ENCODE assay signal across 30 cellular contexts in genomic region chr13:83794627-83795026, GRCh38.
"Had no signal": no experiment of that assay in that cellular context is flagged by ENCODE, and none has a peak within 500 bp of the region (broad histone marks: within the 10 kb centered on the region; RNA-seq: fewer than 3 reads in every experiment).

No MANE protein-coding gene starts in this region.

- H3K4me3 ChIP-seq: neural progenitor cell, ovary, psoas muscle, skin epidermis, smooth muscle cell, spleen, stomach, thoracic aorta, thyroid gland, tibial nerve, upper lobe of left lung, vagina had no signal

- H3K27me3 ChIP-seq: neural progenitor cell, ovary, spleen, stomach, thyroid gland, tibial nerve, upper lobe of left lung, vagina had no signal

- H3K4me2 ChIP-seq: neural progenitor cell, smooth muscle cell had no signal

- H3K4me3 Mint-ChIP-seq: naive B cell; naive thymus-derived CD8-positive, alpha-beta T cell; natural killer cell treated with Interleukin-12 subunit alpha and Interleukin-12 subunit beta and Interleukin-15 and Interleukin-18, amount 100 ng/mL, for 72 hours; nephron progenitor cell; neural progenitor cell; stimulated activated memory B cell treated with anti-CD40 and anti-IgM and Interleukin-4, amounts not matched to agents 10 μg/mL and 1 μg/mL and 100 μg/mL, for 72 hours; stimulated activated naive CD8-positive, alpha-beta T cell treated with anti-CD3 and anti-CD28 coated beads, Interleukin-15, Interleukin-2, amounts not matched to agents 100 ng/mL and 50 ng/mL, for 24 hours had no signal

- H2AFZ ChIP-seq: neural progenitor cell, parathyroid adenoma had no signal

- H3K4me1 Mint-ChIP-seq: naive B cell; naive thymus-derived CD8-positive, alpha-beta T cell; nephron progenitor cell; neural progenitor cell; stimulated activated memory B cell treated with anti-CD40 and anti-IgM and Interleukin-4, amounts not matched to agents 10 μg/mL and 1 μg/mL and 100 μg/mL, for 72 hours had no signal

- H3K9ac ChIP-seq: neural progenitor cell, parathyroid adenoma had no signal

- H3K79me2 ChIP-seq: parathyroid adenoma had no signal

- DNase-seq: naive B cell; naive thymus-derived CD8-positive, alpha-beta T cell; nephron progenitor cell; occipital lobe; ovary; posterior cingulate gyrus; psoas muscle; right cardiac atrium; spleen; stimulated activated CD4-positive, alpha-beta T cell treated with anti-CD3 and anti-CD28 coated beads, Interleukin-12 subunit alpha, Interleukin-12 subunit beta, amount 100 ng/mL, for 4 hours; stimulated activated CD4-positive, alpha-beta T cell treated with anti-CD3 and anti-CD28 coated beads, Interleukin-1b, Interleukin-23, amount 100 ng/mL, for 48 hours; stimulated activated CD4-positive, alpha-beta T cell treated with anti-CD3 and anti-CD28 coated beads, Interleukin-4, amount 100 ng/mL, for 1 hour; stimulated activated CD4-positive, alpha-beta T cell treated with anti-CD3 and anti-CD28 coated beads, Interleukin-4, amount 100 ng/mL, for 4 hours; stimulated activated CD8-positive, alpha-beta memory T cell treated with anti-CD3 and anti-CD28 coated beads, Interleukin-4, amount 100 ng/mL, for 48 hours; stimulated activated naive CD4-positive, alpha-beta T cell treated with Interleukin-2 at 50 U/mL for 16 hours; stomach; thyroid gland; trophoblast cell; upper lobe of left lung had no signal

- H3K4me1 ChIP-seq: neural progenitor cell, parathyroid adenoma, psoas muscle, spleen, stomach, thyroid gland, tibial nerve, upper lobe of left lung, vagina had no signal

- H3K9me3 Mint-ChIP-seq: naive thymus-derived CD8-positive, alpha-beta T cell; natural killer cell treated with Interleukin-12 subunit alpha and Interleukin-12 subunit beta and Interleukin-15 and Interleukin-18, amount 100 ng/mL, for 72 hours; nephron progenitor cell; neural progenitor cell; stimulated activated memory B cell treated with anti-CD40 and anti-IgM and Interleukin-4, amounts not matched to agents 10 μg/mL and 1 μg/mL and 100 μg/mL, for 72 hours; stimulated activated naive CD8-positive, alpha-beta T cell treated with anti-CD3 and anti-CD28 coated beads, Interleukin-15, Interleukin-2, amounts not matched to agents 100 ng/mL and 50 ng/mL, for 24 hours had no signal

- H3K9me3 ChIP-seq: ovary, psoas muscle, stomach, thoracic aorta, thyroid gland, upper lobe of left lung, vagina had no signal

- H3K36me3 ChIP-seq: neural progenitor cell, ovary, spleen, stomach, thoracic aorta, thyroid gland, tibial nerve, upper lobe of left lung, vagina had no signal

- H3K27ac ChIP-seq: neural progenitor cell, ovary, parathyroid adenoma, psoas muscle, skin epidermis, spleen, stomach, thoracic aorta, thyroid gland, tibial nerve, upper lobe of left lung, vagina had no signal

- H3K36me3 Mint-ChIP-seq: naive B cell; naive thymus-derived CD8-positive, alpha-beta T cell; natural killer cell treated with Interleukin-12 subunit alpha and Interleukin-12 subunit beta and Interleukin-15 and Interleukin-18, amount 100 ng/mL, for 72 hours; neural progenitor cell; stimulated activated memory B cell treated with anti-CD40 and anti-IgM and Interleukin-4, amounts not matched to agents 10 μg/mL and 1 μg/mL and 100 μg/mL, for 72 hours had no signal

- H3K27me3 Mint-ChIP-seq: naive B cell; naive thymus-derived CD8-positive, alpha-beta T cell; natural killer cell treated with Interleukin-12 subunit alpha and Interleukin-12 subunit beta and Interleukin-15 and Interleukin-18, amount 100 ng/mL, for 72 hours; progenitor cell of endocrine pancreas; stimulated activated memory B cell treated with anti-CD40 and anti-IgM and Interleukin-4, amounts not matched to agents 10 μg/mL and 1 μg/mL and 100 μg/mL, for 72 hours; stimulated activated naive CD8-positive, alpha-beta T cell treated with anti-CD3 and anti-CD28 coated beads, Interleukin-15, Interleukin-2, amounts not matched to agents 100 ng/mL and 50 ng/mL, for 24 hours had no signal

- H3K27ac Mint-ChIP-seq: naive B cell; naive thymus-derived CD8-positive, alpha-beta T cell; natural killer cell treated with Interleukin-12 subunit alpha and Interleukin-12 subunit beta and Interleukin-15 and Interleukin-18, amount 100 ng/mL, for 72 hours; nephron progenitor cell; neural progenitor cell; progenitor cell of endocrine pancreas; stimulated activated memory B cell treated with anti-CD40 and anti-IgM and Interleukin-4, amounts not matched to agents 10 μg/mL and 1 μg/mL and 100 μg/mL, for 72 hours; stimulated activated naive CD8-positive, alpha-beta T cell treated with anti-CD3 and anti-CD28 coated beads, Interleukin-15, Interleukin-2, amounts not matched to agents 100 ng/mL and 50 ng/mL, for 24 hours had no signal
